Comparison of ENCODE assay signal across 26 cellular contexts in the genomic region with DNA sequence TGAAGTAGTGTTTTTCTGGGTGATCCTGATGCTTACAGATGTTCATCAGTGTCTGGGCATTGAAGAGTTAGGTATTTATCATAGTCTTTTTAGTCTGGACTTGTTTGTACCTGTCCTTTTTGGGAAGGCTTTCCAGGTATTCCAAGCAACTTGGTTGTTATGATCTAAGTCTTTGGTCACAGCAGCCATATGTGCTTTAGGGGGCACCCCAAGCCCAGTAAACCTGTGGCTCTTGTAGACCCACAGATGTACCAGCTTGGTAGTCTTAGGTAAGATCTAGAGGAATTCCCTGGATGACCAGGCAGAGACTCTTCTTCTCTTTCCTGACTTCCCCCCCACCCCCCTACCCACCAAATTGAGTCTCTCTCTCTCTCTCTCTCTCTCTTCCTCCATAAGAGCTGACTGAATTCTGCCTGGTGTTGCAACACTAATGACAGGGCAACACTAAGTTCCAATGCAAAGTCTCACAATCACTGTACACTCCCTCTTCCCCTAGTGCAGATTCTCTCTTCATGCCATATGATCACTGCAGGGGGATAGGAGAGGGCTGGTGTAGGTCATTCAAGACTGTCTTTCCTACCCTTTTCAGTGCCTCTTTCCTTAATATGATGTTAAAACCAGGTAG. TPM values are rescaled to one million over a fixed set of nuclear protein-coding genes. Genes with fewer than 3 reads are reported as not detected.
DNase-seq lines count a peak whose midpoint lies in the region; ATAC-seq, FAIRE-seq and TF ChIP-seq lines count a peak whose summit lies in the region.
"Had no signal": no experiment of that assay in that cellular context is flagged by ENCODE, and none has a peak within 500 bp of the region (broad histone marks: within the 10 kb centered on the region; RNA-seq: fewer than 3 reads in every experiment).

No MANE protein-coding gene starts in this region.

- H3K23ac ChIP-seq in H1 (ENCODE audit: insufficient read length), result no peak overlapping the region

- H3K9ac ChIP-seq in H1 (replicated peaks in 1 of 4; ENCODE audit: extremely low read depth in 1 of 4, low read depth in 3 of 4, low read length in 3 of 4), result no peak overlapping the region
- H3K9ac ChIP-seq: BLaER1, GM23248 had no signal

- H4K20me1 ChIP-seq in GM23338 (replicated peaks; ENCODE audit: insufficient read depth) (no peaks in the 10 kb centered on the region), PC-9 (ENCODE audit: insufficient read depth) (no peaks in the 10 kb centered on the region), H1 (replicated peaks in 1 of 2; ENCODE audit: control insufficient read depth in 1 of 2, insufficient read depth in 2 of 2, low read length in 2 of 2) (no peaks in the 10 kb centered on the region)
- H4K20me1 ChIP-seq: BLaER1 had no signal

- TSS peak; percentile 21 for BruUV-seq in PC-9 (replicated peaks; lab: Mats Ljungman, UMichigan)

- H4K5ac ChIP-seq in H1 (ENCODE audit: insufficient read length, low read depth, low read length), result no peak overlapping the region

- no peak for FAIRE-seq in H1 (lab: Jason Lieb, UNC)
- FAIRE-seq: GM12878 had no signal

- H3K9me3 ChIP-seq in PC-9 (ENCODE audit: insufficient read depth, low read depth) (peaks cover 10% of the 10 kb centered on the region; the same call in 1 of the 2 replicates), H1 (ENCODE audit: insufficient read depth in 2 of 2, low read depth in 1 of 2, low read length in 1 of 2) (no peaks in the 10 kb centered on the region)
- H3K9me3 ChIP-seq: BLaER1 had no signal

- no peak overlapping the region for H3K18ac ChIP-seq in H1 (ENCODE audit: extremely low read depth, low read length)

- H3K4me3 Mint-ChIP-seq in GM23338 (no peak overlapping the region), progenitor cell of endocrine pancreas (ENCODE audit: low read depth) (no peak overlapping the region)
- H3K4me3 Mint-ChIP-seq: CD4-positive, alpha-beta T cell had no signal

- H3K79me2 ChIP-seq in GM23338 (replicated peaks; ENCODE audit: insufficient read depth) (no peaks in the 10 kb centered on the region; the same call in 1 of the 2 replicates), PC-9 (ENCODE audit: low read depth) (no peaks in the 10 kb centered on the region), H1 (ENCODE audit: control insufficient read depth in 1 of 2, insufficient read depth in 2 of 2, low read length in 2 of 2) (no peaks in the 10 kb centered on the region)

- H3K36me3 Mint-ChIP-seq in GM23338 (ENCODE audit: low read depth) (peaks cover 6% of the 10 kb centered on the region; the same call in 1 of the 3 replicates), progenitor cell of endocrine pancreas (ENCODE audit: insufficient read depth) (no peaks in the 10 kb centered on the region)

- H3K4me1 Mint-ChIP-seq in GM23338 (peaks cover 23% of the 10 kb centered on the region), progenitor cell of endocrine pancreas (ENCODE audit: low read depth) (no peaks in the 10 kb centered on the region)

- TF ChIP-seq CTCF in GM23338 (conservative IDR thresholded peaks at IDR 0.05; ENCODE audit: low read depth in 2 of 2) (peak in 1 of 2 experiments; percentile 50; a peak in 2 of 4 replicates), PC-9 (conservative IDR thresholded peaks at IDR 0.05) (no peak), H1 (IDR thresholded peaks at IDR 0.05; ENCODE audit: control extremely low read depth in 1 of 3, insufficient read depth in 1 of 3, low read depth in 1 of 3, low read length in 3 of 3) (no peak), progenitor cell of endocrine pancreas (IDR thresholded peaks at IDR 0.05; ENCODE audit: unreplicated experiment) (no peak)

- H3K4me2 ChIP-seq in GM23338 (0 out of 2 replicates have a peak overlapping the region, but pooled peaks have one; percentile 5), PC-9 (no peak overlapping the region), H1 (ENCODE audit: insufficient read depth in 1 of 2, low read depth in 2 of 2, low read length in 2 of 2) (no peak overlapping the region)
- H3K4me2 ChIP-seq: BLaER1 had no signal

- H4K8ac ChIP-seq in H1 (ENCODE audit: extremely low read depth, insufficient read depth, low read length), result no peak overlapping the region

- intact Hi-C loops in PC-9 (cut with micrococcal nuclease; ENCODE audit: unreplicated experiment) (no loop called here), sciatic nerve (cut with DNase I) (no loop called here)

- no peak overlapping the region for H2BK120ac ChIP-seq in H1 (replicated peaks; ENCODE audit: low read depth, low read length)

- no peaks in the 10 kb centered on the region for H3K27me3 Mint-ChIP-seq in GM23338 (ENCODE audit: insufficient read depth, low read depth, poor library complexity)
- H3K27me3 Mint-ChIP-seq in progenitor cell of endocrine pancreas, result peaks cover 3% of the 10 kb centered on the region

- no peaks in the 10 kb centered on the region for H3K9me2 ChIP-seq in GM23338 (ENCODE audit: insufficient read depth)
- H3K9me2 ChIP-seq in PC-9 (ENCODE audit: insufficient read depth), result no peaks in the 10 kb centered on the region; the same call in 1 of the 2 replicates

- peak overlapping the region; percentile 30; the same call in 1 of the 2 replicates for H3K4me3 ChIP-seq in GM23338
- H3K4me3 ChIP-seq in PC-9, result no peak overlapping the region
- H3K4me3 ChIP-seq in H1 (ENCODE audit: extremely low read depth in 1 of 4, insufficient read depth in 2 of 4, low read depth in 3 of 4, low read length in 4 of 4), result no peak overlapping the region
- H3K4me3 ChIP-seq: BLaER1, GM12878, GM23248 had no signal

- H2BK20ac ChIP-seq in H1 (ENCODE audit: low read length), result no peak overlapping the region

- H3K27me3 ChIP-seq in GM23338 (ENCODE audit: insufficient read depth) (no peaks in the 10 kb centered on the region), PC-9 (ENCODE audit: insufficient read depth, low read depth) (no peaks in the 10 kb centered on the region), H1 (replicated peaks in 1 of 4; ENCODE audit: control insufficient read depth in 3 of 4, extremely low read depth in 1 of 4, insufficient read depth in 3 of 4, low read length in 3 of 4) (no peaks in the 10 kb centered on the region)
- H3K27me3 ChIP-seq: BLaER1 had no signal

- H2BK15ac ChIP-seq in H1 (ENCODE audit: low read length), result no peak overlapping the region

- peaks cover 17% of the 10 kb centered on the region for H3K9me3 Mint-ChIP-seq in GM23338
- H3K9me3 Mint-ChIP-seq in progenitor cell of endocrine pancreas (ENCODE audit: low read depth), result peaks cover 19% of the 10 kb centered on the region
- H3K9me3 Mint-ChIP-seq: CD4-positive, alpha-beta T cell had no signal

- H3K36me3 ChIP-seq in GM23338 (ENCODE audit: insufficient read depth) (no peaks in the 10 kb centered on the region), PC-9 (ENCODE audit: low read depth) (no peaks in the 10 kb centered on the region), H1 (ENCODE audit: control insufficient read depth in 2 of 4, insufficient read depth in 4 of 4, low read length in 3 of 4) (peaks cover 0 to 5% (median 0%) of the 10 kb centered on the region in 4 experiments; a peak in 3 of 8 replicates)
- H3K36me3 ChIP-seq: BLaER1 had no signal

- H4K91ac ChIP-seq in H1 (replicated peaks; ENCODE audit: insufficient read length, low read length), result no peak overlapping the region

- H3K56ac ChIP-seq in H1 (replicated peaks; ENCODE audit: insufficient read length, low read depth, low read length), result no peak overlapping the region

- no peak overlapping the region for H2BK12ac ChIP-seq in H1 (ENCODE audit: low read depth, low read length)

- DNase-seq in GM23338 (ENCODE audit: low spot score), result no peak
- DNase-seq in PC-9, result no peak
- no peak for DNase-seq in H1 (ENCODE audit: low read depth in 1 of 2, low spot score in 2 of 2)
- no peak for DNase-seq in progenitor cell of endocrine pancreas (ENCODE audit: low spot score, unreplicated experiment)
- no peak for DNase-seq in GM03348 (ENCODE audit: low spot score)
- DNase-seq in stimulated activated CD4-positive, alpha-beta T cell treated with anti-CD3 and anti-CD28 coated beads, Interleukin-4, amount 100 ng/mL, for 1 hour, result no peak
- DNase-seq in sciatic nerve (ENCODE audit: low spot score), result no peak
- DNase-seq: CD4-positive, alpha-beta T cell; COR-L47; DMS 273 treated with DMSO at 0.1 percent for 48 hours; DMS79 treated with DMSO at 0.1 percent for 48 hours; GM23248; HCEC 1CT; Karpas-422; NCI-H1048; NCI-H1436; NCI-H2029; NCI-H2227 treated with DMSO at 0.1 percent for 48 hours; NCI-H82; Right ventricle myocardium superior had no signal

- H3K4me1 ChIP-seq in GM23338 (ENCODE audit: insufficient read depth) (peaks cover 35% of the 10 kb centered on the region), PC-9 (replicated peaks; ENCODE audit: insufficient read depth) (no peaks in the 10 kb centered on the region), H1 (replicated peaks in 1 of 4; ENCODE audit: control insufficient read depth in 3 of 4, insufficient read depth in 4 of 4, low read length in 3 of 4) (peaks cover 0 to 5% (median 4%) of the 10 kb centered on the region in 4 experiments; a peak in 4 of 7 replicates)
- H3K4me1 ChIP-seq: BLaER1 had no signal

- no peak overlapping the region for H2BK5ac ChIP-seq in H1 (ENCODE audit: low read depth, low read length)

- H3K27ac ChIP-seq in GM23338 (ENCODE audit: low read depth), result no peak overlapping the region
- H3K27ac ChIP-seq in PC-9, result no peak overlapping the region
- no peak overlapping the region for H3K27ac ChIP-seq in H1 (ENCODE audit: low read depth, low read length)
- H3K27ac ChIP-seq: BLaER1, GM23248 had no signal

- TF ChIP-seq RAD21 in H1 (IDR thresholded peaks at IDR 0.05 in 1 of 2, conservative IDR thresholded peaks at IDR 0.05 in 1 of 2; ENCODE audit: low read depth in 2 of 2, low read length in 2 of 2), result peak; percentile 35 to 45

- H3K14ac ChIP-seq in H1 (ENCODE audit: insufficient read length), result no peak overlapping the region

- H3K79me1 ChIP-seq in H1 (ENCODE audit: low read depth, low read length), result no peaks in the 10 kb centered on the region

- CTCF ChIA-PET in PC-9 (lab: Charles Lee), result no interaction called here
- CTCF ChIA-PET in H1 (lab: Charles Lee; ENCODE audit: partially characterized antibody), result interaction anchor here (0.6 to 3.4 kb wide), 4 partner anchors 11 to 188 kb away, joined by 3 to 12 read pairs (median 4); no protein-coding TSS in a partner anchor

- H2AFZ ChIP-seq in GM23338, result no peak overlapping the region
- H2AFZ ChIP-seq in PC-9, result no peak overlapping the region
- no peak overlapping the region for H2AFZ ChIP-seq in H1 (ENCODE audit: low read length)
- H2AFZ ChIP-seq: GM23248 had no signal

- H3K4ac ChIP-seq in H1 (replicated peaks; ENCODE audit: insufficient read length, low read depth, low read length), result no peak overlapping the region

- H3K27ac Mint-ChIP-seq in GM23338 (no peak overlapping the region), progenitor cell of endocrine pancreas (peak overlapping the region; percentile 7)
- H3K27ac Mint-ChIP-seq: CD4-positive, alpha-beta T cell had no signal

- TF ChIP-seq POLR2A in H1 (IDR thresholded peaks at IDR 0.05; ENCODE audit: control extremely low read depth in 1 of 2, low read depth in 2 of 2, low read length in 2 of 2), result no peak

- no peak for TF ChIP-seq EP300 in H1 (IDR thresholded peaks at IDR 0.05; ENCODE audit: borderline replicate concordance in 1 of 2, low read depth in 2 of 2, low read length in 2 of 2)

- no peak overlapping the region for H2AK5ac ChIP-seq in H1 (ENCODE audit: low read depth, low read length)

- ATAC-seq in GM23338 (no peak), sciatic nerve (no peak)
- ATAC-seq: GM12878 had no signal

- POLR2A ChIA-PET in PC-9 (lab: Charles Lee; ENCODE audit: unreplicated experiment) (no interaction called here), H1 (lab: Charles Lee; ENCODE audit: partially characterized antibody) (no interaction called here)

- H3K23me2 ChIP-seq in H1 (ENCODE audit: low read depth, low read length), result no peaks in the 10 kb centered on the region

- H3F3A ChIP-seq in GM23338 (replicated peaks; ENCODE audit: low read depth) (no peaks in the 10 kb centered on the region), PC-9 (ENCODE audit: insufficient read depth, low read depth) (no peaks in the 10 kb centered on the region)

RNA-seq across cellular contexts. Expression of gene MMP8, which starts 24.5 kb away (rescaled TPM):
- total RNA-seq in GM23338 (2014; rRNA removed; shearing (Covaris generic)), result not detected in 2 replicates
- polyA plus RNA-seq in GM23338 (2016; fragmentation: Nextera tagmentation; extraction: Ambion mirVana), result not detected in 2 replicates
- total RNA-seq in PC-9 (2021), result not detected in 2 replicates
- total RNA-seq in H1 (2021; fragmentation: NEBNext Ultra II Directional; extraction: Animal tissue kit (Norgen Biotek cat#: 25700)), result not detected in 2 replicates
- polyA plus RNA-seq in H1 (2011; rRNA removed), result not detected in 2 replicates
- polyA plus RNA-seq in H1 (2011; cell fraction: cytosol; rRNA removed), result not detected
- polyA plus RNA-seq in H1 (2011; cell fraction: nucleus; rRNA removed), result not detected
- polyA plus RNA-seq in H1 (2012, experiment 1 of 2), result not detected in 4 replicates
- not detected for polyA plus RNA-seq in H1 (2012, experiment 2 of 2)
- polyA plus RNA-seq in H1 (2013, experiment 1 of 2), result not detected
- polyA plus RNA-seq in H1 (2013, experiment 2 of 2), result not detected
- not detected in 2 replicates for polyA minus RNA-seq in H1 (2011; rRNA and poly(A)+ RNA removed)
- polyA minus RNA-seq in H1 (2011; cell fraction: cytosol; rRNA and poly(A)+ RNA removed), result not detected
- polyA minus RNA-seq in H1 (2011; cell fraction: nucleus; rRNA and poly(A)+ RNA removed), result not detected
- total RNA-seq in progenitor cell of endocrine pancreas, result not detected in 2 replicates
- total RNA-seq in sciatic nerve, result 2.3 TPM
- total RNA-seq: CD4-positive, alpha-beta T cell; GM12878; GM23248; M059J; OCI-LY7; Right ventricle myocardium superior; T-helper 1 cell treated with Interleukin-12 subunit alpha and Interleukin-12 subunit beta and Interleukin-4 antibody, amounts not matched to agents 30 ng/mL and 1 ng/mL, for 36 hours had no signal
- polyA plus RNA-seq: GM23248 had no signal

RNA-seq across cellular contexts. Expression of gene MMP10, which starts 31.2 kb away (rescaled TPM):
- total RNA-seq in GM23338 (2014; rRNA removed; shearing (Covaris generic)), result 0.10 and 0.31 TPM in 2 replicates
- not detected in 2 replicates for polyA plus RNA-seq in GM23338 (2016; fragmentation: Nextera tagmentation; extraction: Ambion mirVana)
- total RNA-seq in PC-9 (2021), result not detected in 2 replicates
- 0.17 TPM in 1 of 2 replicates, not detected in the other for total RNA-seq in H1 (2021; fragmentation: NEBNext Ultra II Directional; extraction: Animal tissue kit (Norgen Biotek cat#: 25700))
- 0.03 TPM in 1 of 2 replicates, not detected in the other for polyA plus RNA-seq in H1 (2011; rRNA removed)
- polyA plus RNA-seq in H1 (2011; cell fraction: cytosol; rRNA removed), result not detected
- polyA plus RNA-seq in H1 (2011; cell fraction: nucleus; rRNA removed), result not detected
- polyA plus RNA-seq in H1 (2012, experiment 1 of 2), result not detected in 4 replicates
- not detected for polyA plus RNA-seq in H1 (2012, experiment 2 of 2)
- 0.28 TPM for polyA plus RNA-seq in H1 (2013, experiment 1 of 2)
- polyA plus RNA-seq in H1 (2013, experiment 2 of 2), result 0.24 TPM
- polyA minus RNA-seq in H1 (2011; rRNA and poly(A)+ RNA removed), result not detected in 2 replicates
- polyA minus RNA-seq in H1 (2011; cell fraction: cytosol; rRNA and poly(A)+ RNA removed), result not detected
- polyA minus RNA-seq in H1 (2011; cell fraction: nucleus; rRNA and poly(A)+ RNA removed), result not detected
- 0.22 TPM in 1 of 2 replicates, not detected in the other for total RNA-seq in progenitor cell of endocrine pancreas
- total RNA-seq in sciatic nerve, result not detected
- total RNA-seq: CD4-positive, alpha-beta T cell; GM12878; OCI-LY7; Right ventricle myocardium superior; SK-MEL-5; T-helper 1 cell treated with Interleukin-12 subunit alpha and Interleukin-12 subunit beta and Interleukin-4 antibody, amounts not matched to agents 30 ng/mL and 1 ng/mL, for 36 hours had no signal
- polyA plus RNA-seq: GM12878 had no signal

RNA-seq across cellular contexts. Expression of gene MMP27, which starts 43.6 kb away (rescaled TPM):
- not detected in 2 replicates for total RNA-seq in GM23338 (2014; rRNA removed; shearing (Covaris generic))
- polyA plus RNA-seq in GM23338 (2016; fragmentation: Nextera tagmentation; extraction: Ambion mirVana) (not detected in 2 replicates), H1 (2011; rRNA removed) (not detected in 2 replicates)
- total RNA-seq in PC-9 (2021) (not detected in 2 replicates), progenitor cell of endocrine pancreas (not detected in 2 replicates), sciatic nerve (not detected)
- not detected in 2 replicates for total RNA-seq in H1 (2021; fragmentation: NEBNext Ultra II Directional; extraction: Animal tissue kit (Norgen Biotek cat#: 25700))
- polyA plus RNA-seq in H1 (2011; cell fraction: cytosol; rRNA removed), result not detected
- polyA plus RNA-seq in H1 (2011; cell fraction: nucleus; rRNA removed), result not detected
- not detected in 4 replicates for polyA plus RNA-seq in H1 (2012, experiment 1 of 2)
- polyA plus RNA-seq in H1 (2012, experiment 2 of 2), result not detected
- polyA plus RNA-seq in H1 (2013, experiment 1 of 2), result not detected
- not detected for polyA plus RNA-seq in H1 (2013, experiment 2 of 2)
- not detected in 2 replicates for polyA minus RNA-seq in H1 (2011; rRNA and poly(A)+ RNA removed)
- polyA minus RNA-seq in H1 (2011; cell fraction: cytosol; rRNA and poly(A)+ RNA removed), result not detected
- not detected for polyA minus RNA-seq in H1 (2011; cell fraction: nucleus; rRNA and poly(A)+ RNA removed)
- total RNA-seq: CD4-positive, alpha-beta T cell; GM12878; GM23248; M059J; OCI-LY7; Right ventricle myocardium superior; SK-MEL-5; T-helper 1 cell treated with Interleukin-12 subunit alpha and Interleukin-12 subunit beta and Interleukin-4 antibody, amounts not matched to agents 30 ng/mL and 1 ng/mL, for 36 hours had no signal
- polyA plus RNA-seq: GM12878 had no signal

RNA-seq across cellular contexts. Expression of gene MMP1, which starts 48.7 kb away (rescaled TPM):
- total RNA-seq in GM23338 (2014; rRNA removed; shearing (Covaris generic)), result not detected in 2 replicates
- polyA plus RNA-seq in GM23338 (2016; fragmentation: Nextera tagmentation; extraction: Ambion mirVana), result not detected in 2 replicates
- 0.35 TPM in 1 of 2 replicates, not detected in the other for total RNA-seq in PC-9 (2021)
- total RNA-seq in H1 (2021; fragmentation: NEBNext Ultra II Directional; extraction: Animal tissue kit (Norgen Biotek cat#: 25700)), result not detected in 2 replicates
- polyA plus RNA-seq in H1 (2011; rRNA removed), result not detected in 2 replicates
- not detected for polyA plus RNA-seq in H1 (2011; cell fraction: cytosol; rRNA removed)
- polyA plus RNA-seq in H1 (2011; cell fraction: nucleus; rRNA removed), result not detected
- polyA plus RNA-seq in H1 (2012, experiment 1 of 2), result not detected in 4 replicates
- polyA plus RNA-seq in H1 (2012, experiment 2 of 2), result not detected
- not detected for polyA plus RNA-seq in H1 (2013, experiment 1 of 2)
- polyA plus RNA-seq in H1 (2013, experiment 2 of 2), result 0.02 TPM
- not detected in 2 replicates for polyA minus RNA-seq in H1 (2011; rRNA and poly(A)+ RNA removed)
- polyA minus RNA-seq in H1 (2011; cell fraction: cytosol; rRNA and poly(A)+ RNA removed), result not detected
- not detected for polyA minus RNA-seq in H1 (2011; cell fraction: nucleus; rRNA and poly(A)+ RNA removed)
- 0.24 and 1.3 TPM in 2 replicates for total RNA-seq in progenitor cell of endocrine pancreas
- 0.22 TPM for total RNA-seq in sciatic nerve
- total RNA-seq: CD4-positive, alpha-beta T cell; GM12878; OCI-LY7; Right ventricle myocardium superior; T-helper 1 cell treated with Interleukin-12 subunit alpha and Interleukin-12 subunit beta and Interleukin-4 antibody, amounts not matched to agents 30 ng/mL and 1 ng/mL, for 36 hours had no signal
- polyA plus RNA-seq: GM12878 had no signal
